1 cellular context compared by ENCODE assay signal in genomic region chr2:96188821-96189526, GRCh38.
TF ChIP-seq lines count a peak whose summit lies in the region.

No MANE protein-coding gene starts in this region.

TF ChIP-seq in K562, 482 proteins besides CTCF, POLR2A, EP300 and RAD21 (continued from another document and continues in another):
- no peak for TF ChIP-seq AFF1 (IDR thresholded peaks at IDR 0.05; ENCODE audit: low read depth in 1 of 2, partially characterized antibody in 2 of 2)
- no peak for TF ChIP-seq PML (IDR thresholded peaks at IDR 0.05; ENCODE audit: low read length)
- no peak for TF ChIP-seq DACH1 (IDR thresholded peaks at IDR 0.05; ENCODE audit: partially characterized antibody)
- no peak for TF ChIP-seq ELF1 (tag; IDR thresholded peaks at IDR 0.05)
- 0 out of 2 replicates have a peak, but pooled peaks have one; percentile 21 for TF ChIP-seq ARID1B (IDR thresholded peaks at IDR 0.05)
- TF ChIP-seq KDM2B (CRISPR knock-in tag; IDR thresholded peaks at IDR 0.05): no peak
- no peak for TF ChIP-seq NFE2 (IDR thresholded peaks at IDR 0.05; ENCODE audit: low read depth)
- TF ChIP-seq ZNF785 (CRISPR knock-in tag; IDR thresholded peaks at IDR 0.05): no peak
- no peak for TF ChIP-seq ARHGAP35 (IDR thresholded peaks at IDR 0.05; ENCODE audit: partially characterized antibody)
- TF ChIP-seq ZNF280B (CRISPR knock-in tag; IDR thresholded peaks at IDR 0.05): no peak
- no peak for TF ChIP-seq CBX3 (IDR thresholded peaks at IDR 0.05; ENCODE audit: borderline replicate concordance in 1 of 2, low read length in 2 of 2)
- TF ChIP-seq ATF4 (CRISPR knock-in tag; IDR thresholded peaks at IDR 0.05): peak; percentile 58
- no peak for TF ChIP-seq TFE3 (CRISPR knock-in tag; IDR thresholded peaks at IDR 0.05)
- peak; percentile 24; the same call in 1 of the 2 replicates for TF ChIP-seq ZNF584 (CRISPR knock-in tag; IDR thresholded peaks at IDR 0.05; ENCODE audit: low read depth)
- no peak for TF ChIP-seq ZNF408 (CRISPR knock-in tag; IDR thresholded peaks at IDR 0.05; ENCODE audit: low read depth)
- TF ChIP-seq CREB3 (tag; conservative IDR thresholded peaks at IDR 0.05; ENCODE audit: low read depth): no peak
- TF ChIP-seq ZNF668 (CRISPR knock-in tag; IDR thresholded peaks at IDR 0.05): no peak
- TF ChIP-seq RFX5 (IDR thresholded peaks at IDR 0.05; ENCODE audit: low read depth, low read length): no peak
- no peak for TF ChIP-seq ZNF277 (CRISPR knock-in tag; IDR thresholded peaks at IDR 0.05; ENCODE audit: borderline replicate concordance)
- peak; percentile 90 for TF ChIP-seq PKNOX1 (IDR thresholded peaks at IDR 0.05)
- TF ChIP-seq NEUROD1 (IDR thresholded peaks at IDR 0.05; ENCODE audit: borderline replicate concordance, low read depth, low read length, partially characterized antibody): no peak
- no peak for TF ChIP-seq HDGF (IDR thresholded peaks at IDR 0.05)
- TF ChIP-seq BRF2 (IDR thresholded peaks at IDR 0.05; ENCODE audit: borderline replicate concordance, insufficient read depth, insufficient read length): no peak
- TF ChIP-seq CUX1 (CRISPR knock-in tag; IDR thresholded peaks at IDR 0.05): no peak
- TF ChIP-seq MECOM (CRISPR knock-in tag; IDR thresholded peaks at IDR 0.05): no peak
- TF ChIP-seq KLF1 (tag; IDR thresholded peaks at IDR 0.05): no peak
- TF ChIP-seq ZBTB34 (CRISPR knock-in tag; IDR thresholded peaks at IDR 0.05): no peak
- no peak for TF ChIP-seq HMGXB4 (CRISPR knock-in tag; IDR thresholded peaks at IDR 0.05)
- TF ChIP-seq ARNT (IDR thresholded peaks at IDR 0.05): no peak
- TF ChIP-seq ZNF766 (CRISPR knock-in tag; conservative IDR thresholded peaks at IDR 0.05): no peak
- no peak; the same call in 1 of the 2 replicates for TF ChIP-seq RNF2 (IDR thresholded peaks at IDR 0.05)
- TF ChIP-seq HNRNPH1 (optimal IDR thresholded peaks at IDR 0.05; ENCODE audit: low read depth, low read length): no peak
- TF ChIP-seq ZNF699 (CRISPR knock-in tag; IDR thresholded peaks at IDR 0.05; ENCODE audit: insufficient replicate concordance): no peak
- TF ChIP-seq TEAD2 (tag; IDR thresholded peaks at IDR 0.05): no peak
- TF ChIP-seq VEZF1 (CRISPR knock-in tag; IDR thresholded peaks at IDR 0.05): peak; percentile 36; the same call in 1 of the 2 replicates
